ENCODE assay signal across 8 cellular contexts in genomic region chr16:87316923-87317765, GRCh38. TPM values are rescaled to one million over a fixed set of nuclear protein-coding genes. Genes with fewer than 3 reads are reported as not detected.
A peak's percentile ranks its signal among the peaks of the same experiment; 100 is the strongest.
DNase-seq lines count a peak whose midpoint lies in the region; ATAC-seq and TF ChIP-seq lines count a peak whose summit lies in the region.

TSS of gene C16orf95 (minus strand) at chr16:87317392. CDS start at chr16:87317242, 150 bp downstream.

- peak within 1 kb of the TSS; percentile 96 for H3K27ac Mint-ChIP-seq in activated B cell treated with CpG ODN at 0.5 μM for 24 hours
- H3K27ac Mint-ChIP-seq in immature natural killer cell: peak within 1 kb of the TSS; percentile 89 to 97 (median 94)

- H3K36me3 Mint-ChIP-seq in activated B cell treated with CpG ODN at 0.5 μM for 24 hours (ENCODE audit: low read depth) (peaks cover 5% of the 10 kb centered on the region), immature natural killer cell (no peaks in the 10 kb centered on the region)

- peak within 1 kb of the TSS; percentile 96 to 99 for H3K4me3 ChIP-seq in cardiac fibroblast (replicated peaks in 1 of 2; ENCODE audit: low read depth in 2 of 2, low read length in 2 of 2)

- no peak for TF ChIP-seq CTCF in activated B cell treated with CpG ODN at 0.5 μM for 24 hours (IDR thresholded peaks at IDR 0.05)
- TF ChIP-seq CTCF in cardiac fibroblast (IDR thresholded peaks at IDR 0.05; ENCODE audit: low read depth, low read length): peak; percentile 78

- H3K27me3 Mint-ChIP-seq in activated B cell treated with CpG ODN at 0.5 μM for 24 hours (no peaks in the 10 kb centered on the region), immature natural killer cell (ENCODE audit: low read depth in 3 of 3) (peaks cover 6 to 14% (median 12%) of the 10 kb centered on the region in 3 donors)

- CTCF ChIA-PET in activated B cell treated with CpG ODN at 0.5 μM for 24 hours (lab: Charles Lee): interaction anchor here (0.8 to 2.2 kb wide), 7 partner anchors 62 to 319 kb away, joined by 3 to 10 read pairs (median 4); partner anchors contain the start of gene FBXO31

- H3K4me3 Mint-ChIP-seq in activated B cell treated with CpG ODN at 0.5 μM for 24 hours (peak within 1 kb of the TSS; percentile 94), immature natural killer cell (peak within 1 kb of the TSS; percentile 91 to 97 (median 97))

- intact Hi-C loops in activated B cell treated with CpG ODN at 0.5 μM for 24 hours (cut with micrococcal nuclease): loop anchor here (1.0 to 5.0 kb wide), 5 partner anchors 66 to 1630 kb away; partner anchors contain the start of genes FBXO31 and GINS2

- ATAC-seq in GM19023 (IDR thresholded peaks at IDR 0.05; ENCODE audit: unreplicated experiment) (peak; percentile 94), HG03196 (IDR thresholded peaks at IDR 0.05; ENCODE audit: unreplicated experiment) (peak; percentile 80), activated B cell treated with CpG ODN at 0.5 μM for 24 hours (ENCODE audit: low read depth) (peak; percentile 91)

- DNase-seq in AG20443 (ENCODE audit: low spot score): peak; percentile 99
- peak; percentile 85 for DNase-seq in NCI-H2227 treated with DMSO at 0.1 percent for 48 hours (lab: John Stamatoyannopoulos, UW)
- DNase-seq in activated B cell treated with CpG ODN at 0.5 μM for 24 hours: peak; percentile 95
- DNase-seq in cardiac fibroblast (ENCODE audit: low read depth in 2 of 2): peak; percentile 96 to 97
- peak; percentile 96 to 97 (median 96) for DNase-seq in immature natural killer cell
- DNase-seq in smooth muscle cell of the brain vasculature (ENCODE audit: low read depth, low spot score): peak; percentile 88

- POLR2A ChIA-PET in activated B cell treated with CpG ODN at 0.5 μM for 24 hours (lab: Charles Lee): interaction anchor here (0.5 to 3.4 kb wide), 15 partner anchors 9 to 552 kb away, joined by 3 to 41 read pairs (median 4); partner anchors contain the start of genes FBXO31, KLHDC4 and SLC7A5

- H3K4me1 Mint-ChIP-seq in activated B cell treated with CpG ODN at 0.5 μM for 24 hours (peaks cover 13% of the 10 kb centered on the region), immature natural killer cell (peaks cover 19 to 20% of the 10 kb centered on the region in 2 donors)

- H3K9me3 Mint-ChIP-seq in activated B cell treated with CpG ODN at 0.5 μM for 24 hours (no peaks in the 10 kb centered on the region), immature natural killer cell (no peaks in the 10 kb centered on the region)

RNA-seq across cellular contexts. Expression of gene C16orf95, which starts in this region (rescaled TPM):
- 1.7 and 2.1 TPM in 2 replicates for total RNA-seq in activated B cell treated with CpG ODN at 0.5 μM for 24 hours
- 1 to 10 TPM; 3.2 to 7.7 (median 4.4) TPM for polyA plus RNA-seq in immature natural killer cell

Comparison
In these comparisons a context has a peak if more than half of its experiments do, and no peak if none do; other contexts are left out.
1. Peak in every context shown above with its lines: DNase-seq, ATAC-seq and H3K4me3 ChIP-seq.